In genomic region chr12:120207227-120207626, GRCh38 we compare ENCODE assay signal across 23 cellular contexts. TPM values are rescaled to one million over a fixed set of nuclear protein-coding genes. Genes with fewer than 3 reads are reported as not detected.
A peak's percentile ranks its signal among the peaks of the same experiment; 100 is the strongest.
DNase-seq lines count a peak whose midpoint lies in the region; ATAC-seq and TF ChIP-seq lines count a peak whose summit lies in the region.
"Had no signal": no experiment of that assay in that cellular context is flagged by ENCODE, and none has a peak within 500 bp of the region (broad histone marks: within the 10 kb centered on the region; RNA-seq: fewer than 3 reads in every experiment).

No MANE protein-coding gene starts in this region.

- H3K9me3 Mint-ChIP-seq in CD8-positive, alpha-beta T cell, result no peaks in the 10 kb centered on the region
- H3K9me3 Mint-ChIP-seq: CD14-positive monocyte; CD4-positive, alpha-beta T cell had no signal

- peaks cover 3% of the 10 kb centered on the region for H3K4me1 ChIP-seq in CD8-positive, alpha-beta T cell (ENCODE audit: insufficient read depth, low read length)
- H3K4me1 ChIP-seq in Peyer's patch (peaks cover 0 to under 1% (median 0%) of the 10 kb centered on the region in 4 donors), OCI-LY7 (ENCODE audit: insufficient read depth, low read length, poor library complexity, severe bottlenecking) (peaks cover 4% of the 10 kb centered on the region)
- H3K4me1 ChIP-seq: A549, BE2C had no signal

- no peaks in the 10 kb centered on the region for H3K27me3 ChIP-seq in CD8-positive, alpha-beta T cell (ENCODE audit: insufficient read depth, low read length)
- H3K27me3 ChIP-seq in Peyer's patch, result no peaks in the 10 kb centered on the region
- H3K27me3 ChIP-seq: BE2C; BLaER1 treated with 17β-estradiol and CSF1 and Interleukin-3, amounts not matched to agents 10 nM and 100 nM had no signal

- peaks cover 31% of the 10 kb centered on the region for H3K36me3 Mint-ChIP-seq in CD8-positive, alpha-beta T cell

- H3K27ac Mint-ChIP-seq in CD8-positive, alpha-beta T cell, result peak overlapping the region; percentile 37
- H3K27ac Mint-ChIP-seq: CD4-positive, alpha-beta T cell; H9 had no signal

- BruUV-seq in OCI-LY7 (replicated peaks; lab: Mats Ljungman, UMichigan), result no TSS peak

- H2AFZ ChIP-seq in OCI-LY7 (ENCODE audit: low read length), result no peak overlapping the region
- H2AFZ ChIP-seq: GM23248 had no signal

- no peak overlapping the region for H3K27ac ChIP-seq in CD8-positive, alpha-beta T cell (ENCODE audit: low read depth, low read length)
- H3K27ac ChIP-seq in Peyer's patch (peak overlapping the region in 1 of 4 donors; percentile 51), OCI-LY7 (ENCODE audit: low read depth, low read length, poor library complexity, severe bottlenecking) (no peak overlapping the region)
- H3K27ac ChIP-seq: A549; BLaER1 treated with 17β-estradiol and CSF1 and Interleukin-3, amounts not matched to agents 10 nM and 100 nM; GM23248 had no signal

- intact Hi-C loops in CD8-positive, alpha-beta T cell (cut with DNase I, micrococcal nuclease), result no loop called here
- intact Hi-C loops in OCI-LY7 (cut with micrococcal nuclease; ENCODE audit: unreplicated experiment), result no loop called here

- H3K4me1 Mint-ChIP-seq in CD8-positive, alpha-beta T cell (ENCODE audit: low read depth), result peaks cover 2% of the 10 kb centered on the region

- no peaks in the 10 kb centered on the region for H3K27me3 Mint-ChIP-seq in CD8-positive, alpha-beta T cell (ENCODE audit: low read depth)
- H3K27me3 Mint-ChIP-seq: CD4-positive, alpha-beta T cell had no signal

- H3K4me2 ChIP-seq in OCI-LY7 (ENCODE audit: low read length), result no peak overlapping the region
- H3K4me2 ChIP-seq: A549; BLaER1 treated with 17β-estradiol and CSF1 and Interleukin-3, amounts not matched to agents 10 nM and 100 nM had no signal

- H3K9me3 ChIP-seq in CD8-positive, alpha-beta T cell (ENCODE audit: low read length), result no peaks in the 10 kb centered on the region
- no peaks in the 10 kb centered on the region for H3K9me3 ChIP-seq in Peyer's patch
- H3K9me3 ChIP-seq in OCI-LY7 (ENCODE audit: low read length), result no peaks in the 10 kb centered on the region
- H3K9me3 ChIP-seq: A549; BE2C; BLaER1 treated with 17β-estradiol and CSF1 and Interleukin-3, amounts not matched to agents 10 nM and 100 nM had no signal

- H3K9me2 ChIP-seq in OCI-LY7 (ENCODE audit: insufficient read depth, low read length), result no peaks in the 10 kb centered on the region

- peaks cover 20% of the 10 kb centered on the region for H3K36me3 ChIP-seq in CD8-positive, alpha-beta T cell (ENCODE audit: insufficient read depth, low read length)
- peaks cover 0 to 25% (median 0%) of the 10 kb centered on the region in 3 donors for H3K36me3 ChIP-seq in Peyer's patch
- H3K36me3 ChIP-seq in OCI-LY7 (ENCODE audit: insufficient read depth, low read length), result peaks cover 13% of the 10 kb centered on the region

- POLR2A ChIA-PET in CD8-positive, alpha-beta T cell (lab: Charles Lee), result interaction anchor here (1.5 kb wide), 1 partner anchor 84 kb away, joined by 4 read pairs; the partner anchor contains the start of gene RNU4-2
- POLR2A ChIA-PET in OCI-LY7 (lab: Charles Lee), result interaction anchor here (0.7 to 1.8 kb wide), 2 partner anchors 11 to 21 kb away, joined by 3 to 9 read pairs; no protein-coding TSS in a partner anchor

- no peaks in the 10 kb centered on the region for H4K20me1 ChIP-seq in OCI-LY7 (ENCODE audit: insufficient read depth, low read length)

- H3K79me2 ChIP-seq in OCI-LY7 (ENCODE audit: insufficient read depth, low read depth, low read length), result peaks cover 4% of the 10 kb centered on the region; the same call in 1 of the 2 replicates

- no peak for TF ChIP-seq CTCF in CD8-positive, alpha-beta T cell (IDR thresholded peaks at IDR 0.05)
- TF ChIP-seq CTCF in Peyer's patch (IDR thresholded peaks at IDR 0.05) (no peak), omental fat pad (IDR thresholded peaks at IDR 0.05) (no peak), OCI-LY7 (conservative IDR thresholded peaks at IDR 0.05; ENCODE audit: low read length) (no peak)

- TF ChIP-seq POLR2A in Peyer's patch (IDR thresholded peaks at IDR 0.05), result no peak

- H3K4me3 Mint-ChIP-seq in CD8-positive, alpha-beta T cell, result no peak overlapping the region
- H3K4me3 Mint-ChIP-seq: CD14-positive monocyte, H9 had no signal

- CTCF ChIA-PET in CD8-positive, alpha-beta T cell (lab: Charles Lee), result interaction anchor here (0.6 kb wide), 1 partner anchor 21 kb away, joined by 3 read pairs; no protein-coding TSS in a partner anchor
- CTCF ChIA-PET in OCI-LY7 (lab: Charles Lee; ENCODE audit: unreplicated experiment), result no interaction called here

- H3K4me3 ChIP-seq in CD8-positive, alpha-beta T cell (ENCODE audit: low read depth, low read length), result no peak overlapping the region
- H3K4me3 ChIP-seq in Peyer's patch (no peak overlapping the region), OCI-LY7 (ENCODE audit: low read depth, low read length, poor library complexity, severe bottlenecking) (no peak overlapping the region)
- H3K4me3 ChIP-seq: A549; BLaER1 treated with 17β-estradiol and CSF1 and Interleukin-3, amounts not matched to agents 10 nM and 100 nM; GM23248 had no signal

- no peak for DNase-seq in CD8-positive, alpha-beta T cell
- DNase-seq in Peyer's patch (peak in 2 of 3 donors; percentile 74 to 78), left lobe of liver (ENCODE audit: low spot score) (peak; percentile 75), omental fat pad (ENCODE audit: low spot score) (no peak), OCI-LY7 (ENCODE audit: low spot score) (no peak), hepatic stellate cell (ENCODE audit: low spot score) (no peak), NCI-H345 (lab: John Stamatoyannopoulos, UW) (no peak)
- DNase-seq: 8988T; ACHN; AML-193; BE2C; Calu3; CD4-positive, alpha-beta T cell; COR-L47; DMS153; DND-41; GM23248; H9 had no signal

- no peak for ATAC-seq in CD8-positive, alpha-beta T cell
- peak; percentile 73 for ATAC-seq in left lobe of liver
- peak; percentile 14 for ATAC-seq in omental fat pad (ENCODE audit: low FRiP score)
- no peak for ATAC-seq in HG02798 (IDR thresholded peaks at IDR 0.05; ENCODE audit: poor library complexity, unreplicated experiment)
- ATAC-seq: A549, HCT116 had no signal

RNA-seq across cellular contexts. Expression of gene RPLP0, which starts 6.3 kb away (rescaled TPM):
- total RNA-seq in CD8-positive, alpha-beta T cell, result 1,000 to 10,000 TPM; 2,094 to 2,102 TPM
- total RNA-seq in Peyer's patch (1,000 to 10,000 TPM; 1,101 to 2,555 (median 1,343) TPM), left lobe of liver (743 TPM), omental fat pad (1,000 to 10,000 TPM; 2,289 to 4,489 (median 2,885) TPM), OCI-LY7 (2022) (2,996 and 3,206 TPM in 2 replicates)
- 5,868 and 6,057 TPM in 2 replicates for total RNA-seq in OCI-LY7 (2014; rRNA removed; shearing (Covaris generic))

RNA-seq across cellular contexts. Expression of gene GCN1, which starts 12.7 kb away (rescaled TPM):
- total RNA-seq in CD8-positive, alpha-beta T cell, result 100 to 1,000 TPM; 161 to 163 TPM
- total RNA-seq in Peyer's patch (100 to 1,000 TPM in 3 of 4 donors, 10 to 100 TPM in 1; 64.1 to 171 (median 126) TPM), left lobe of liver (42.7 TPM), omental fat pad (10 to 100 TPM; 52.5 to 99.4 (median 72.1) TPM), OCI-LY7 (2022) (290 and 343 TPM in 2 replicates)
- 217 and 224 TPM in 2 replicates for total RNA-seq in OCI-LY7 (2014; rRNA removed; shearing (Covaris generic))

RNA-seq across cellular contexts. Expression of gene PXN, which starts 58.3 kb away (rescaled TPM):
- 100 to 1,000 TPM; 170 to 171 TPM for total RNA-seq in CD8-positive, alpha-beta T cell
- total RNA-seq in Peyer's patch (100 to 1,000 TPM; 138 to 204 (median 177) TPM), left lobe of liver (24.0 TPM), omental fat pad (100 to 1,000 TPM in 1 of 4 donors, 10 to 100 TPM in 3; 40.0 to 151 (median 73.1) TPM), OCI-LY7 (2022) (22.9 and 25.9 TPM in 2 replicates)
- 5.5 and 8.6 TPM in 2 replicates for total RNA-seq in OCI-LY7 (2014; rRNA removed; shearing (Covaris generic))

Comparison
In these comparisons a context has a peak if more than half of its experiments do, and no peak if none do; other contexts are left out.
1. ATAC-seq: peak in left lobe of liver (single experiment) and omental fat pad (single experiment); none in CD8-positive, alpha-beta T cell (single experiment) and HG02798 (single experiment).
2. DNase-seq: peak in Peyer's patch (2 of 3) and left lobe of liver (single experiment); none in CD8-positive, alpha-beta T cell (0 of 7), omental fat pad (single experiment), OCI-LY7 (single experiment), hepatic stellate cell (single experiment) and NCI-H345 (single experiment).